Comparison of ENCODE assay signal across 9 cellular contexts in genomic region chr21:29499734-29500343, GRCh38.
A peak's percentile ranks its signal among the peaks of the same experiment; 100 is the strongest.
DNase-seq lines count a peak whose midpoint lies in the region; ATAC-seq and TF ChIP-seq lines count a peak whose summit lies in the region.
"Had no signal": no experiment of that assay in that cellular context is flagged by ENCODE, and none has a peak within 500 bp of the region (broad histone marks: within the 10 kb centered on the region; RNA-seq: fewer than 3 reads in every experiment).

No MANE protein-coding gene starts in this region.

- ATAC-seq in HG02840 (IDR thresholded peaks at IDR 0.05; ENCODE audit: low FRiP score, unreplicated experiment) (no peak), HG03469 (IDR thresholded peaks at IDR 0.05; ENCODE audit: unreplicated experiment) (no peak)
- no peak for ATAC-seq in activated T-cell treated with anti-CD3 and anti-CD28 coated beads, Interleukin-2, amount 50 U/mL, for 72 hours (replicated peaks in 1 of 2)

- H3K4me1 ChIP-seq in GM23248 (ENCODE audit: insufficient read depth), result peaks cover 20% of the 10 kb centered on the region
- H3K4me1 ChIP-seq in esophagus squamous epithelium, result no peaks in the 10 kb centered on the region

- in situ Hi-C loops in GM23248 (cut with MboI), result loop anchor here (25.0 kb wide), 1 partner anchor 337 kb away; no protein-coding TSS in a partner anchor

- intact Hi-C loops in esophagus squamous epithelium (cut with DNase I), result no loop called here

- no peaks in the 10 kb centered on the region for H3K27me3 ChIP-seq in BJ (ENCODE audit: control insufficient read depth, insufficient read depth, low read length)
- no peaks in the 10 kb centered on the region for H3K27me3 ChIP-seq in GM23248 (replicated peaks; ENCODE audit: insufficient read depth)
- H3K27me3 ChIP-seq in esophagus squamous epithelium, result no peaks in the 10 kb centered on the region

- H4K20me1 ChIP-seq in GM23248 (ENCODE audit: insufficient read depth), result no peaks in the 10 kb centered on the region

- TF ChIP-seq CTCF in BJ (IDR thresholded peaks at IDR 0.05; ENCODE audit: insufficient read depth, low read depth, low read length), result peak; percentile 52
- peak in 4 of 6 experiments; percentile 10 to 66 (median 24) for TF ChIP-seq CTCF in esophagus squamous epithelium (IDR thresholded peaks at IDR 0.05)
- peak; percentile 68 for TF ChIP-seq CTCF in type B pancreatic cell (conservative IDR thresholded peaks at IDR 0.05)

- H3F3A ChIP-seq in GM23248 (ENCODE audit: insufficient read depth), result peaks cover 6% of the 10 kb centered on the region; the same call in 1 of the 2 replicates

- DNase-seq in BJ (ENCODE audit: low read depth) (no peak), GM23248 (peak; percentile 55), OCI-M1 (lab: John Stamatoyannopoulos, UW) (peak; percentile 67), esophagus squamous epithelium (lab: John Stamatoyannopoulos, UW) (no peak), type B pancreatic cell (ENCODE audit: extremely low spot score, unreplicated experiment) (no peak)
- DNase-seq in activated T-cell treated with anti-CD3 and anti-CD28 coated beads, Interleukin-2, amount 50 U/mL, for 72 hours, result no peak

- POLR2A ChIA-PET in BJ (lab: Charles Lee), result no interaction called here

- H3K4me3 Mint-ChIP-seq in type B pancreatic cell, result no peak overlapping the region
- H3K4me3 Mint-ChIP-seq in activated T-cell treated with anti-CD3 and anti-CD28 coated beads, Interleukin-2, amount 50 U/mL, for 72 hours, result no peak overlapping the region
- H3K4me3 Mint-ChIP-seq: IgD-negative memory B cell had no signal

- H3K9me3 Mint-ChIP-seq in type B pancreatic cell, result peaks cover 17% of the 10 kb centered on the region
- H3K9me3 Mint-ChIP-seq in activated T-cell treated with anti-CD3 and anti-CD28 coated beads, Interleukin-2, amount 50 U/mL, for 72 hours, result peaks cover 5 to 8% of the 10 kb centered on the region in 2 donors

- no peaks in the 10 kb centered on the region for H3K9me3 ChIP-seq in GM23248 (ENCODE audit: low read depth)
- no peaks in the 10 kb centered on the region for H3K9me3 ChIP-seq in esophagus squamous epithelium

- H3K27ac Mint-ChIP-seq in type B pancreatic cell, result no peak overlapping the region
- H3K27ac Mint-ChIP-seq in activated T-cell treated with anti-CD3 and anti-CD28 coated beads, Interleukin-2, amount 50 U/mL, for 72 hours, result no peak overlapping the region
- H3K27ac Mint-ChIP-seq: IgD-negative memory B cell had no signal

- no peak overlapping the region for H3K4me2 ChIP-seq in GM23248 (ENCODE audit: unreplicated experiment)

- peaks cover 4% of the 10 kb centered on the region for H3K36me3 Mint-ChIP-seq in type B pancreatic cell
- peaks cover 9 to 11% of the 10 kb centered on the region in 2 donors for H3K36me3 Mint-ChIP-seq in activated T-cell treated with anti-CD3 and anti-CD28 coated beads, Interleukin-2, amount 50 U/mL, for 72 hours (ENCODE audit: insufficient read depth in 2 of 2)

- no peak overlapping the region for H2AFZ ChIP-seq in GM23248

- no peak overlapping the region for H3K27ac ChIP-seq in GM23248
- H3K27ac ChIP-seq in esophagus squamous epithelium, result no peak overlapping the region

- no peaks in the 10 kb centered on the region for H3K79me2 ChIP-seq in GM23248 (ENCODE audit: insufficient read depth)

- H3K36me3 ChIP-seq in BJ (ENCODE audit: control insufficient read depth, insufficient read depth, low read length), result peaks cover 2% of the 10 kb centered on the region; the same call in 1 of the 2 replicates
- no peaks in the 10 kb centered on the region for H3K36me3 ChIP-seq in GM23248 (ENCODE audit: low read depth)
- peaks cover 0 to 7% (median 0%) of the 10 kb centered on the region in 3 donors for H3K36me3 ChIP-seq in esophagus squamous epithelium

- WGBS in GM23248 (ENCODE audit: low coverage in 1 of 2, low lambda C conversion rate in 2 of 2, missing lambda C conversion rate in 2 of 2), 2 experiments, result 92 to 94% methylated on average over 10 of the region's 10 CpGs
- 77 to 87% methylated on average over 9 of the region's 10 CpGs for WGBS in esophagus squamous epithelium, 2 donors

- TF ChIP-seq POLR2A in esophagus squamous epithelium (IDR thresholded peaks at IDR 0.05), result no peak

- CTCF ChIA-PET in BJ (lab: Yijun Ruan, JAX), result interaction anchor here (0.7 to 1.9 kb wide), 9 partner anchors 9 to 350 kb away, joined by 3 to 5 read pairs (median 3); no protein-coding TSS in a partner anchor

- no peak overlapping the region for H3K9ac ChIP-seq in GM23248

- no peaks in the 10 kb centered on the region for H3K4me1 Mint-ChIP-seq in type B pancreatic cell (ENCODE audit: unreplicated experiment)
- H3K4me1 Mint-ChIP-seq in activated T-cell treated with anti-CD3 and anti-CD28 coated beads, Interleukin-2, amount 50 U/mL, for 72 hours (ENCODE audit: low read depth), result no peaks in the 10 kb centered on the region
- H3K4me1 Mint-ChIP-seq: IgD-negative memory B cell had no signal

- H3K9me2 ChIP-seq in GM23248 (ENCODE audit: insufficient read depth), result no peaks in the 10 kb centered on the region

- H3K4me3 ChIP-seq in BJ (ENCODE audit: low read depth, low read length) (no peak overlapping the region), GM23248 (no peak overlapping the region), esophagus squamous epithelium (no peak overlapping the region)

- no peaks in the 10 kb centered on the region for H3K27me3 Mint-ChIP-seq in type B pancreatic cell
- no peaks in the 10 kb centered on the region for H3K27me3 Mint-ChIP-seq in activated T-cell treated with anti-CD3 and anti-CD28 coated beads, Interleukin-2, amount 50 U/mL, for 72 hours (ENCODE audit: low read depth)
- H3K27me3 Mint-ChIP-seq: IgD-negative memory B cell had no signal

Comparison
In these comparisons a context has a peak if more than half of its experiments do, and no peak if none do; other contexts are left out.
1. DNase-seq: peak in GM23248 (single experiment) and OCI-M1 (single experiment); none in BJ (single experiment), esophagus squamous epithelium (single experiment), type B pancreatic cell (single experiment) and activated T-cell treated with anti-CD3 and anti-CD28 coated beads, Interleukin-2, amount 50 U/mL, for 72 hours (0 of 2).
2. Peak in every context shown above with its lines, with median percentiles within 50 percentile points of each other: CTCF ChIP-seq.